Comparison of ENCODE assay signal across 9 cellular contexts in genomic region chr14:98198385-98198784, GRCh38.
DNase-seq lines count a peak whose midpoint lies in the region; ATAC-seq and TF ChIP-seq lines count a peak whose summit lies in the region.
"Had no signal": no experiment of that assay in that cellular context is flagged by ENCODE, and none has a peak within 500 bp of the region (broad histone marks: within the 10 kb centered on the region; RNA-seq: fewer than 3 reads in every experiment).

No MANE protein-coding gene starts in this region.

- H3K36me3 ChIP-seq in left lung = no peaks in the 10 kb centered on the region
- no peaks in the 10 kb centered on the region for H3K36me3 ChIP-seq in testis (ENCODE audit: low read depth, missing control alignments)

- H3K27me3 ChIP-seq in left lung = peaks cover 0 to 5% of the 10 kb centered on the region in 2 donors
- no peaks in the 10 kb centered on the region for H3K27me3 ChIP-seq in testis

- no peak for TF ChIP-seq CTCF in GM10266 (IDR thresholded peaks at IDR 0.05; ENCODE audit: control insufficient read depth, insufficient read depth, low read depth, missing control alignments)
- no peak for TF ChIP-seq CTCF in left lung (IDR thresholded peaks at IDR 0.05)
- no peak for TF ChIP-seq CTCF in testis (IDR thresholded peaks at IDR 0.05)

- 61 to 66% methylated on average over 10 of the region's 10 CpGs for WGBS in testis, 2 donors

- ATAC-seq in left lung (peak; percentile 29), GM21529 (IDR thresholded peaks at IDR 0.05; ENCODE audit: unreplicated experiment) (no peak), GM19467 (IDR thresholded peaks at IDR 0.05; ENCODE audit: unreplicated experiment) (no peak)

- no peaks in the 10 kb centered on the region for H3K4me1 ChIP-seq in left lung
- H3K4me1 ChIP-seq in testis = no peaks in the 10 kb centered on the region

- no peaks in the 10 kb centered on the region for H3K9me3 ChIP-seq in left lung
- no peaks in the 10 kb centered on the region for H3K9me3 ChIP-seq in testis

- intact Hi-C loops in left lung (cut with DNase I) (no loop called here), testis (cut with DNase I; ENCODE audit: low total_unique reads) (no loop called here)

- no peak for TF ChIP-seq POLR2A in testis (IDR thresholded peaks at IDR 0.05)

- H3K27ac ChIP-seq in left lung = no peak overlapping the region
- no peak overlapping the region for H3K27ac ChIP-seq in testis

- DNase-seq in GM10266 (ENCODE audit: extremely low spot score) (peak; percentile 49), HT1080 (ENCODE audit: low read depth) (peak; percentile 53), left lung (no peak), Kasumi-1 (lab: John Stamatoyannopoulos, UW) (no peak), testis (no peak)
- peak; percentile 53 for DNase-seq in activated T-cell treated with anti-CD3 and anti-CD28 coated beads, Interleukin-2, amount 50 U/mL, for 1 hour
- DNase-seq: naive B cell had no signal

- H3K4me3 ChIP-seq in left lung (no peak overlapping the region), testis (no peak overlapping the region)

Comparison
In these comparisons a context has a peak if more than half of its experiments do, and no peak if none do; other contexts are left out.
1. DNase-seq: peak in GM10266 (single experiment), HT1080 (single experiment) and activated T-cell treated with anti-CD3 and anti-CD28 coated beads, Interleukin-2, amount 50 U/mL, for 1 hour (single experiment); none in left lung (0 of 2), Kasumi-1 (0 of 2) and testis (single experiment).